1 cellular context compared by ENCODE assay signal in the genomic region with DNA sequence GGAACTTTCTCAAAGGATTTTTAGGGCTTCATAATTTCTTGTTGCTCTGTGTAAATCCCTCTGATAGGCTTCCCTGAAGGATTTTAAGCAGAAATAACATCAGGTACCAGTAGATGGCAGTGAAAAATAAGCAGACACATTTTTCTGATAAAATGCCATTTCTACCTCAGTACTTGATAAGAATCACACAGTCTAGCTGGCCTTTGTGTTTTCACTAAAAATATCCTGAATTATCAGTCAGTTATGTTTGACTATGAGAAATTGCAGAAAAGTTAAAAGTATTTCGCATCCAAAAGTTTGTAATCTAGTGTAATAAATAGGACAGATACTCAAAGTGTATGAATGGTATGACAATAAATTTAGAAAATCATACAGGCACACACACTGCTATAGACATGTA.
TF ChIP-seq lines count a peak whose summit lies in the region.

No MANE protein-coding gene starts in this region.

TF ChIP-seq in K562, 482 proteins besides CTCF, POLR2A, EP300 and RAD21 (continued from another document and continues in another):
- no peak for TF ChIP-seq CUX1 (CRISPR knock-in tag; IDR thresholded peaks at IDR 0.05)
- TF ChIP-seq MAFK (IDR thresholded peaks at IDR 0.05; ENCODE audit: low read length) = no peak
- TF ChIP-seq ZNF668 (CRISPR knock-in tag; IDR thresholded peaks at IDR 0.05) = no peak
- TF ChIP-seq NRF1 (conservative IDR thresholded peaks at IDR 0.05 in 1 of 2, IDR thresholded peaks at IDR 0.05 in 1 of 2) = no peak
- TF ChIP-seq GTF2A2 (tag; IDR thresholded peaks at IDR 0.05) = no peak
- no peak for TF ChIP-seq ZNF717 (CRISPR knock-in tag; IDR thresholded peaks at IDR 0.05)
- TF ChIP-seq PHB2 (IDR thresholded peaks at IDR 0.05; ENCODE audit: low read depth) = no peak
- no peak for TF ChIP-seq HMBOX1 (IDR thresholded peaks at IDR 0.05)
- TF ChIP-seq NCOR1 (IDR thresholded peaks at IDR 0.05) = 0 out of 2 replicates have a peak, but pooled peaks have one; percentile 12
- TF ChIP-seq KDM5B (IDR thresholded peaks at IDR 0.05; ENCODE audit: insufficient replicate concordance, low read depth, low read length) = no peak
- TF ChIP-seq ETV5 (CRISPR knock-in tag; IDR thresholded peaks at IDR 0.05; ENCODE audit: low read depth) = no peak
- no peak for TF ChIP-seq CHD7 (IDR thresholded peaks at IDR 0.05; ENCODE audit: low read depth, low read length)
- no peak for TF ChIP-seq SLC30A9 (CRISPR knock-in tag; IDR thresholded peaks at IDR 0.05)
- TF ChIP-seq, protein P1, sequence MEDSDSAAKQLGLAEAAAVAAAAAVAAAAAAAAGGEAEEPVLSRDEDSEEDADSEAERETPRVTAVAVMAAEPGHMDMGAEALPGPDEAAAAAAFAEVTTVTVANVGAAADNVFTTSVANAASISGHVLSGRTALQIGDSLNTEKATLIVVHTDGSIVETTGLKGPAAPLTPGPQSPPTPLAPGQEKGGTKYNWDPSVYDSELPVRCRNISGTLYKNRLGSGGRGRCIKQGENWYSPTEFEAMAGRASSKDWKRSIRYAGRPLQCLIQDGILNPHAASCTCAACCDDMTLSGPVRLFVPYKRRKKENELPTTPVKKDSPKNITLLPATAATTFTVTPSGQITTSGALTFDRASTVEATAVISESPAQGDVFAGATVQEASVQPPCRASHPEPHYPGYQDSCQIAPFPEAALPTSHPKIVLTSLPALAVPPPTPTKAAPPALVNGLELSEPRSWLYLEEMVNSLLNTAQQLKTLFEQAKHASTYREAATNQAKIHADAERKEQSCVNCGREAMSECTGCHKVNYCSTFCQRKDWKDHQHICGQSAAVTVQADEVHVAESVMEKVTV (CRISPR knock-in tag; IDR thresholded peaks at IDR 0.05) = peak; percentile 14; the same call in 1 of the 2 replicates
- no peak for TF ChIP-seq CHD1 (IDR thresholded peaks at IDR 0.05; ENCODE audit: low read length)
- TF ChIP-seq BRCA1 (IDR thresholded peaks at IDR 0.05) = no peak
- TF ChIP-seq BRCA1 (CRISPR knock-in tag; IDR thresholded peaks at IDR 0.05) = no peak
- TF ChIP-seq, protein P2, sequence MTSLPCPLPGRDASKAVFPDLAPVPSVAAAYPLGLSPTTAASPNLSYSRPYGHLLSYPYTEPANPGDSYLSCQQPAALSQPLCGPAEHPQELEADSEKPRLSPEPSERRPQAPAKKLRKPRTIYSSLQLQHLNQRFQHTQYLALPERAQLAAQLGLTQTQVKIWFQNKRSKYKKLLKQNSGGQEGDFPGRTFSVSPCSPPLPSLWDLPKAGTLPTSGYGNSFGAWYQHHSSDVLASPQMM (CRISPR knock-in tag; IDR thresholded peaks at IDR 0.05) = no peak
- TF ChIP-seq KLF13 (tag; IDR thresholded peaks at IDR 0.05; ENCODE audit: borderline replicate concordance, low read depth) = no peak
- no peak for TF ChIP-seq HIVEP1 (CRISPR knock-in tag; IDR thresholded peaks at IDR 0.05)
- no peak for TF ChIP-seq TRIM28 (IDR thresholded peaks at IDR 0.05)
- no peak for TF ChIP-seq BDP1 (IDR thresholded peaks at IDR 0.05; ENCODE audit: insufficient read depth, insufficient read length)
- no peak for TF ChIP-seq CBFA2T3 (IDR thresholded peaks at IDR 0.05)
- peak; percentile 47; the same call in 1 of the 2 replicates for TF ChIP-seq POLR2H (tag; IDR thresholded peaks at IDR 0.05; ENCODE audit: low read depth)
- no peak for TF ChIP-seq POLR2AphosphoS2 (IDR thresholded peaks at IDR 0.05; ENCODE audit: low read length)
- no peak for TF ChIP-seq ZNF12 (CRISPR knock-in tag; IDR thresholded peaks at IDR 0.05)
- TF ChIP-seq EWSR1 (IDR thresholded peaks at IDR 0.05; ENCODE audit: borderline replicate concordance, low read depth, partially characterized antibody) = peak; percentile 66
- TF ChIP-seq, protein P3, sequence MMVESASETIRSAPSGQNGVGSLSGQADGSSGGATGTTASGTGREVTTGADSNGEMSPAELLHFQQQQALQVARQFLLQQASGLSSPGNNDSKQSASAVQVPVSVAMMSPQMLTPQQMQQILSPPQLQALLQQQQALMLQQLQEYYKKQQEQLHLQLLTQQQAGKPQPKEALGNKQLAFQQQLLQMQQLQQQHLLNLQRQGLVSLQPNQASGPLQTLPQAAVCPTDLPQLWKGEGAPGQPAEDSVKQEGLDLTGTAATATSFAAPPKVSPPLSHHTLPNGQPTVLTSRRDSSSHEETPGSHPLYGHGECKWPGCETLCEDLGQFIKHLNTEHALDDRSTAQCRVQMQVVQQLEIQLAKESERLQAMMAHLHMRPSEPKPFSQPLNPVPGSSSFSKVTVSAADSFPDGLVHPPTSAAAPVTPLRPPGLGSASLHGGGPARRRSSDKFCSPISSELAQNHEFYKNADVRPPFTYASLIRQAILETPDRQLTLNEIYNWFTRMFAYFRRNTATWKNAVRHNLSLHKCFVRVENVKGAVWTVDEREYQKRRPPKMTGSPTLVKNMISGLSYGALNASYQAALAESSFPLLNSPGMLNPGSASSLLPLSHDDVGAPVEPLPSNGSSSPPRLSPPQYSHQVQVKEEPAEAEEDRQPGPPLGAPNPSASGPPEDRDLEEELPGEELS (CRISPR knock-in tag; IDR thresholded peaks at IDR 0.05; ENCODE audit: borderline replicate concordance) = no peak
- no peak for TF ChIP-seq POLR2G (IDR thresholded peaks at IDR 0.05; ENCODE audit: low read depth, low read length)
- TF ChIP-seq, protein P4, sequence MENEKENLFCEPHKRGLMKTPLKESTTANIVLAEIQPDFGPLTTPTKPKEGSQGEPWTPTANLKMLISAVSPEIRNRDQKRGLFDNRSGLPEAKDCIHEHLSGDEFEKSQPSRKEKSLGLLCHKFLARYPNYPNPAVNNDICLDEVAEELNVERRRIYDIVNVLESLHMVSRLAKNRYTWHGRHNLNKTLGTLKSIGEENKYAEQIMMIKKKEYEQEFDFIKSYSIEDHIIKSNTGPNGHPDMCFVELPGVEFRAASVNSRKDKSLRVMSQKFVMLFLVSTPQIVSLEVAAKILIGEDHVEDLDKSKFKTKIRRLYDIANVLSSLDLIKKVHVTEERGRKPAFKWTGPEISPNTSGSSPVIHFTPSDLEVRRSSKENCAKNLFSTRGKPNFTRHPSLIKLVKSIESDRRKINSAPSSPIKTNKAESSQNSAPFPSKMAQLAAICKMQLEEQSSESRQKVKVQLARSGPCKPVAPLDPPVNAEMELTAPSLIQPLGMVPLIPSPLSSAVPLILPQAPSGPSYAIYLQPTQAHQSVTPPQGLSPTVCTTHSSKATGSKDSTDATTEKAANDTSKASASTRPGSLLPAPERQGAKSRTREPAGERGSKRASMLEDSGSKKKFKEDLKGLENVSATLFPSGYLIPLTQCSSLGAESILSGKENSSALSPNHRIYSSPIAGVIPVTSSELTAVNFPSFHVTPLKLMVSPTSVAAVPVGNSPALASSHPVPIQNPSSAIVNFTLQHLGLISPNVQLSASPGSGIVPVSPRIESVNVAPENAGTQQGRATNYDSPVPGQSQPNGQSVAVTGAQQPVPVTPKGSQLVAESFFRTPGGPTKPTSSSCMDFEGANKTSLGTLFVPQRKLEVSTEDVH (IDR thresholded peaks at IDR 0.05; ENCODE audit: low read depth, partially characterized antibody) = no peak
- no peak for TF ChIP-seq NR2C1 (IDR thresholded peaks at IDR 0.05)
- TF ChIP-seq NR2C1 (tag; IDR thresholded peaks at IDR 0.05) = no peak
